Comparison of ENCODE assay signal across 8 cellular contexts in the genomic region with DNA sequence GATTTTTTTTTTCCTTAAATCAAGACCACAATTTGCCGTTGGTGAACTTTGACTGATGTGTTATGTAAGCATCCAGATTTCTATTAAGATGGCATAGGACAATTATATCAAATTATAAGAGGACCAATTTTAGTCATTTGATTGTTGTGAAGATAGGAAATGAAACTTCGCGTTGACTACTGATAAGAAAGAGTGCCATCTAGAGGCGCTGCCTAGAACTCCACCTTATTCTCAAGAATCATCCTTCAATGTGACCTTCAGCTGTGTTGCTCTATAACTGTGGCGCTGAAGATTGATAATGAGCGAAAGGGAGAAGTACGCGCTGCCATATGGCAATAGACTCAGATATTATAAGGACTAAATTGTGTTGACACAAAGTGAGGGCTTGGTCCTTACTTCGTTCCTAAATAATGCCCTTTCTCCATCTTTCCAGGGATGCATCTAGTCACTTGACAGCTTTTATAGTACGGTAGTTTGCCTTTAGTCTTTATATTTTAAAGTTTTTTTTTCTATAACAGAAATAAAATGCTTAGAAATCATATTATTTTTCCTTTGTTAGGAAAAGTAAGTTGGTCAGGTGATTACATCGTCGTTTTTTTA.
DNase-seq lines count a peak whose midpoint lies in the region; FAIRE-seq and TF ChIP-seq lines count a peak whose summit lies in the region.

No MANE protein-coding gene starts in this region.

- peak; percentile 83 for FAIRE-seq in H54 (lab: Jason Lieb, UNC)

- H3K36me3 ChIP-seq in SU-DHL-6 (ENCODE audit: low read length) (no peaks in the 10 kb centered on the region), esophagus muscularis mucosa (no peaks in the 10 kb centered on the region), suprapubic skin (no peaks in the 10 kb centered on the region)

- H3K27me3 ChIP-seq in SU-DHL-6 (ENCODE audit: low read length) (no peaks in the 10 kb centered on the region), esophagus muscularis mucosa (no peaks in the 10 kb centered on the region), suprapubic skin (no peaks in the 10 kb centered on the region)

- H3K4me3 ChIP-seq in SU-DHL-6 (ENCODE audit: insufficient read depth, low read length, poor library complexity, severe bottlenecking): no peak overlapping the region
- H3K4me3 ChIP-seq in esophagus muscularis mucosa: no peak overlapping the region
- no peak overlapping the region for H3K4me3 ChIP-seq in suprapubic skin

- H3K4me1 ChIP-seq in esophagus muscularis mucosa (no peaks in the 10 kb centered on the region), suprapubic skin (no peaks in the 10 kb centered on the region)

- intact Hi-C loops in esophagus muscularis mucosa (cut with DNase I): loop anchor here (10.0 kb wide), 1 partner anchor 686 kb away; no protein-coding TSS in a partner anchor

- H3K9me2 ChIP-seq in SU-DHL-6 (replicated peaks; ENCODE audit: insufficient read depth, low read length): no peaks in the 10 kb centered on the region

- 24% methylated on average over 12 of the region's 12 CpGs for WGBS in esophagus muscularis mucosa
- WGBS in suprapubic skin: 28% methylated on average over 12 of the region's 12 CpGs

- no peaks in the 10 kb centered on the region for H3K9me3 ChIP-seq in SU-DHL-6 (ENCODE audit: insufficient read depth, low read length)
- H3K9me3 ChIP-seq in esophagus muscularis mucosa: no peaks in the 10 kb centered on the region
- no peaks in the 10 kb centered on the region for H3K9me3 ChIP-seq in suprapubic skin

- no peaks in the 10 kb centered on the region for H3F3A ChIP-seq in SU-DHL-6 (ENCODE audit: insufficient read depth)

- no peak for TF ChIP-seq POLR2A in H54 (IDR thresholded peaks at IDR 0.05; ENCODE audit: low read depth, low read length)
- no peak for TF ChIP-seq POLR2A in esophagus muscularis mucosa (IDR thresholded peaks at IDR 0.05; ENCODE audit: low read depth)
- no peak for TF ChIP-seq POLR2A in suprapubic skin (IDR thresholded peaks at IDR 0.05)

- no peaks in the 10 kb centered on the region for H4K20me1 ChIP-seq in SU-DHL-6 (ENCODE audit: low read depth, low read length)

- no peaks in the 10 kb centered on the region for H3K79me2 ChIP-seq in SU-DHL-6 (ENCODE audit: insufficient read depth, low read length)

- H2AFZ ChIP-seq in SU-DHL-6 (ENCODE audit: low read depth, low read length, severe bottlenecking): no peak overlapping the region

- H3K27ac ChIP-seq in SU-DHL-6 (ENCODE audit: low read depth, low read length) (no peak overlapping the region), esophagus muscularis mucosa (replicated peaks in 1 of 4) (no peak overlapping the region), suprapubic skin (no peak overlapping the region)

- H3K9ac ChIP-seq in SU-DHL-6 (ENCODE audit: low read length): no peak overlapping the region

- peak; percentile 44 for DNase-seq in EL
- DNase-seq in H54 (ENCODE audit: insufficient read length, low spot score): no peak
- peak; percentile 9 for DNase-seq in NCI-H146 (lab: John Stamatoyannopoulos, UW)
- DNase-seq in esophagus muscularis mucosa (ENCODE audit: extremely low spot score): no peak
- peak in 30 of 56 donors; percentile 0 to 76 (median 14) for DNase-seq in nucleus accumbens (lab: John Stamatoyannopoulos, UW)
- DNase-seq in cerebellum (ENCODE audit: low spot score): no peak
- DNase-seq in suprapubic skin (ENCODE audit: low spot score in 2 of 2): no peak

- TF ChIP-seq CTCF in SU-DHL-6 (IDR thresholded peaks at IDR 0.05; ENCODE audit: insufficient read depth, low read length, poor library complexity, severe bottlenecking) (peak; percentile 58), esophagus muscularis mucosa (IDR thresholded peaks at IDR 0.05) (peak; percentile 51 to 78 (median 72)), suprapubic skin (IDR thresholded peaks at IDR 0.05) (peak in 1 of 2 donors; percentile 62)

- no peak overlapping the region for H3K4me2 ChIP-seq in SU-DHL-6 (ENCODE audit: low read depth, low read length, poor library complexity, severe bottlenecking)

- TF ChIP-seq EP300 in esophagus muscularis mucosa (IDR thresholded peaks at IDR 0.05): no peak
- TF ChIP-seq EP300 in suprapubic skin (IDR thresholded peaks at IDR 0.05): no peak

Comparison
In these comparisons a context has a peak if more than half of its experiments do, and no peak if none do; other contexts are left out.
1. DNase-seq: peak in EL (single experiment), NCI-H146 (single experiment) and nucleus accumbens (30 of 56); none in H54 (single experiment), esophagus muscularis mucosa (single experiment), cerebellum (single experiment) and suprapubic skin (0 of 2).